In the genomic region with DNA sequence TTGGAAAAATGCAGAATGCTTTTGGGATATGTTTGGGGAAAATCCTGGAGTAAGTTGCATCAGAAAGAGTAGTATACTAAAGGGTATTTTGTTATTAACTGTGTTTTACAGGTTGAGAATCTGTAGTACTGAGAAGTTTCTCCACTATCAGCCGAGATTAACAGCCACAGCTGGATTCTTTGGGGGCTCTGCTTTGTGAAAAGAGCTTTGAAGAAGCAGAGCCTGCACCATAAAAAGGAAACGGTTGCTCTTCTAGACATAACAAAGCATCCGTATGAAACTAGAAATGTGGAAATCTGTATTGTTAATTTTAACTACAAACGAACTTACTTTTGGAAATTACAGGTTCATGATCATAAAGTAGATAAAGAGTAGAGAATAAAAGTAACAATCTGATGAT, we compare ENCODE assay signal across 25 cellular contexts. TPM values are rescaled to one million over a fixed set of nuclear protein-coding genes. Genes with fewer than 3 reads are reported as not detected.
A peak's percentile ranks its signal among the peaks of the same experiment; 100 is the strongest.
DNase-seq lines count a peak whose midpoint lies in the region; ATAC-seq lines count a peak whose summit lies in the region.
"Had no signal": no experiment of that assay in that cellular context is flagged by ENCODE, and none has a peak within 500 bp of the region (broad histone marks: within the 10 kb centered on the region; RNA-seq: fewer than 3 reads in every experiment).

No MANE protein-coding gene starts in this region.

- no peaks in the 10 kb centered on the region for H3K27me3 Mint-ChIP-seq in T-helper 2 cell treated with Interferon-gamma antibody and Interleukin-4, amounts not matched to agents 5 μg/mL and 100 μg/mL, for 36 hours (ENCODE audit: low read depth)

- H3K27ac ChIP-seq in BLaER1 treated with 17β-estradiol and CSF1 and Interleukin-3, amounts not matched to agents 10 nM and 100 nM, result peak overlapping the region in 8 of 11 experiments; percentile 34 to 76 (median 56); a peak in 14 of 22 replicates
- peak overlapping the region; percentile 53 for H3K27ac ChIP-seq in HUES64 (ENCODE audit: low read depth, low read length)
- no peak overlapping the region for H3K27ac ChIP-seq in iPS-20b (ENCODE audit: low read length)
- H3K27ac ChIP-seq: heart left ventricle, prostate gland, suprapubic skin, uterus had no signal

- ATAC-seq in HG03565 (IDR thresholded peaks at IDR 0.05; ENCODE audit: unreplicated experiment), result no peak
- ATAC-seq: heart left ventricle; left ventricle myocardium superior; PC-3; stimulated activated effector memory CD8-positive, alpha-beta T cell treated with anti-CD3 and anti-CD28 coated beads, Interleukin-12 subunit alpha, Interleukin-12 subunit beta, amount 100 ng/mL, for 72 hours had no signal

- H3K36me3 ChIP-seq in BLaER1 treated with 17β-estradiol and CSF1 and Interleukin-3, amounts not matched to agents 10 nM and 100 nM, result peaks cover 0 to 27% (median 4%) of the 10 kb centered on the region in 11 experiments; a peak in 5 of 22 replicates
- H3K36me3 ChIP-seq in HUES64 (ENCODE audit: insufficient read depth, low read length) (peaks cover 19% of the 10 kb centered on the region), iPS-20b (ENCODE audit: insufficient read depth, low read depth, low read length) (peaks cover 17% of the 10 kb centered on the region; the same call in 1 of the 2 replicates)
- H3K36me3 ChIP-seq: adrenal gland, heart left ventricle, prostate gland, suprapubic skin, uterus had no signal

- WGBS in HUES64, result 22% methylated on average over 2 of the region's 4 CpGs

- H3K27me3 ChIP-seq in BLaER1 treated with 17β-estradiol and CSF1 and Interleukin-3, amounts not matched to agents 10 nM and 100 nM, result no peaks in the 10 kb centered on the region
- no peaks in the 10 kb centered on the region for H3K27me3 ChIP-seq in HUES64 (ENCODE audit: insufficient read depth, low read length)
- H3K27me3 ChIP-seq in iPS-20b (ENCODE audit: insufficient read depth, low read length), result no peaks in the 10 kb centered on the region
- H3K27me3 ChIP-seq: adrenal gland, heart left ventricle, suprapubic skin, uterus had no signal

- peaks cover 23% of the 10 kb centered on the region for H3K36me3 Mint-ChIP-seq in T-helper 2 cell treated with Interferon-gamma antibody and Interleukin-4, amounts not matched to agents 5 μg/mL and 100 μg/mL, for 36 hours (ENCODE audit: low read depth)

- peak overlapping the region; percentile 50 to 97 (median 88) for H3K4me2 ChIP-seq in BLaER1 treated with 17β-estradiol and CSF1 and Interleukin-3, amounts not matched to agents 10 nM and 100 nM

- peak overlapping the region; percentile 4 for H3K4me3 Mint-ChIP-seq in T-helper 2 cell treated with Interferon-gamma antibody and Interleukin-4, amounts not matched to agents 5 μg/mL and 100 μg/mL, for 36 hours
- H3K4me3 Mint-ChIP-seq: stimulated activated effector memory CD8-positive, alpha-beta T cell treated with anti-CD3 and anti-CD28 coated beads, Interleukin-12 subunit alpha, Interleukin-12 subunit beta, amount 100 ng/mL, for 72 hours had no signal

- peaks cover 54 to 74% (median 65%) of the 10 kb centered on the region in 10 experiments for H3K4me1 ChIP-seq in BLaER1 treated with 17β-estradiol and CSF1 and Interleukin-3, amounts not matched to agents 10 nM and 100 nM
- H3K4me1 ChIP-seq in HUES64 (ENCODE audit: insufficient read depth, low read length), result peaks cover 70% of the 10 kb centered on the region
- peaks cover 54% of the 10 kb centered on the region for H3K4me1 ChIP-seq in iPS-20b (ENCODE audit: insufficient read depth, low read length)

- H3K4me3 ChIP-seq in BLaER1 treated with 17β-estradiol and CSF1 and Interleukin-3, amounts not matched to agents 10 nM and 100 nM, result peak overlapping the region in 2 of 10 experiments; percentile 25 to 30; a peak in 2 of 20 replicates
- H3K4me3 ChIP-seq in HUES64 (ENCODE audit: low read length), result no peak overlapping the region; the same call in 1 of the 2 replicates
- peak overlapping the region; percentile 31; the same call in 1 of the 2 replicates for H3K4me3 ChIP-seq in iPS-20b (ENCODE audit: low read length)
- H3K4me3 ChIP-seq: adrenal gland, heart left ventricle, prostate gland, suprapubic skin, uterus had no signal

- peaks cover 52% of the 10 kb centered on the region for H3K4me1 Mint-ChIP-seq in T-helper 2 cell treated with Interferon-gamma antibody and Interleukin-4, amounts not matched to agents 5 μg/mL and 100 μg/mL, for 36 hours (ENCODE audit: low read depth)

- H3K9me3 Mint-ChIP-seq in T-helper 2 cell treated with Interferon-gamma antibody and Interleukin-4, amounts not matched to agents 5 μg/mL and 100 μg/mL, for 36 hours, result no peaks in the 10 kb centered on the region
- H3K9me3 Mint-ChIP-seq: stimulated activated effector memory CD8-positive, alpha-beta T cell treated with anti-CD3 and anti-CD28 coated beads, Interleukin-12 subunit alpha, Interleukin-12 subunit beta, amount 100 ng/mL, for 72 hours had no signal

- no peak overlapping the region for H3K27ac Mint-ChIP-seq in T-helper 2 cell treated with Interferon-gamma antibody and Interleukin-4, amounts not matched to agents 5 μg/mL and 100 μg/mL, for 36 hours
- H3K27ac Mint-ChIP-seq: stimulated activated effector memory CD8-positive, alpha-beta T cell treated with anti-CD3 and anti-CD28 coated beads, Interleukin-12 subunit alpha, Interleukin-12 subunit beta, amount 100 ng/mL, for 72 hours had no signal

- no peaks in the 10 kb centered on the region for H3K9me3 ChIP-seq in BLaER1 treated with 17β-estradiol and CSF1 and Interleukin-3, amounts not matched to agents 10 nM and 100 nM (replicated peaks in 1 of 11)
- H3K9me3 ChIP-seq in HUES64 (ENCODE audit: insufficient read depth, low read depth, low read length) (no peaks in the 10 kb centered on the region), iPS-20b (ENCODE audit: insufficient read depth, low read depth, low read length) (no peaks in the 10 kb centered on the region)
- H3K9me3 ChIP-seq: adrenal gland, heart left ventricle, prostate gland, suprapubic skin, uterus had no signal

- H3K9ac ChIP-seq in BLaER1 treated with 17β-estradiol and CSF1 and Interleukin-3, amounts not matched to agents 10 nM and 100 nM, result peak overlapping the region in 7 of 11 experiments; percentile 4 to 71 (median 37); a peak in 11 of 22 replicates
- H3K9ac ChIP-seq in HUES64 (ENCODE audit: low read depth, low read length) (no peak overlapping the region), iPS-20b (ENCODE audit: low read depth, low read length) (peak overlapping the region; percentile 35; the same call in 1 of the 2 replicates)

- DNase-seq in T-helper 2 cell treated with Interferon-gamma antibody and Interleukin-4, amounts not matched to agents 5 μg/mL and 100 μg/mL, for 36 hours (ENCODE audit: low spot score), result no peak
- DNase-seq in SKM-1 (lab: John Stamatoyannopoulos, UW; ENCODE audit: unreplicated experiment), result no peak
- no peak for DNase-seq in amniotic stem cell (lab: John Stamatoyannopoulos, UW)
- no peak for DNase-seq in ecto neural progenitor cell (ENCODE audit: low spot score)
- DNase-seq: activated CD4-positive, alpha-beta T cell treated with anti-CD3 and anti-CD28 coated beads, Interleukin-2, amount 50 U/mL, for 4 hours; activated effector memory CD4-positive, alpha-beta T cell treated with anti-CD3 and anti-CD28 coated beads, Interleukin-2, amount 50 U/mL, for 16 hours; adrenal gland; HCEC 1CT; heart left ventricle; Kasumi-1; left ventricle myocardium superior; NCI-H1092; NCI-H1930; PC-3; SHP77; stimulated activated CD4-positive, alpha-beta T cell treated with anti-CD3 and anti-CD28 coated beads, Interleukin-1b, Interleukin-23, amount 100 ng/mL, for 48 hours; T-helper 1 cell; uterus had no signal

- H4K20me1 ChIP-seq in BLaER1 treated with 17β-estradiol and CSF1 and Interleukin-3, amounts not matched to agents 10 nM and 100 nM, result peaks cover 0 to 95% (median 32%) of the 10 kb centered on the region in 11 experiments; a peak in 12 of 22 replicates

RNA-seq across cellular contexts. Expression of a gene that starts 5.3 kb away (rescaled TPM):
- polyA plus RNA-seq in HUES64 (2013, experiment 1 of 2), result 28.9 TPM
- polyA plus RNA-seq in HUES64 (2013, experiment 2 of 2), result 26.6 TPM
